In the genomic region with DNA sequence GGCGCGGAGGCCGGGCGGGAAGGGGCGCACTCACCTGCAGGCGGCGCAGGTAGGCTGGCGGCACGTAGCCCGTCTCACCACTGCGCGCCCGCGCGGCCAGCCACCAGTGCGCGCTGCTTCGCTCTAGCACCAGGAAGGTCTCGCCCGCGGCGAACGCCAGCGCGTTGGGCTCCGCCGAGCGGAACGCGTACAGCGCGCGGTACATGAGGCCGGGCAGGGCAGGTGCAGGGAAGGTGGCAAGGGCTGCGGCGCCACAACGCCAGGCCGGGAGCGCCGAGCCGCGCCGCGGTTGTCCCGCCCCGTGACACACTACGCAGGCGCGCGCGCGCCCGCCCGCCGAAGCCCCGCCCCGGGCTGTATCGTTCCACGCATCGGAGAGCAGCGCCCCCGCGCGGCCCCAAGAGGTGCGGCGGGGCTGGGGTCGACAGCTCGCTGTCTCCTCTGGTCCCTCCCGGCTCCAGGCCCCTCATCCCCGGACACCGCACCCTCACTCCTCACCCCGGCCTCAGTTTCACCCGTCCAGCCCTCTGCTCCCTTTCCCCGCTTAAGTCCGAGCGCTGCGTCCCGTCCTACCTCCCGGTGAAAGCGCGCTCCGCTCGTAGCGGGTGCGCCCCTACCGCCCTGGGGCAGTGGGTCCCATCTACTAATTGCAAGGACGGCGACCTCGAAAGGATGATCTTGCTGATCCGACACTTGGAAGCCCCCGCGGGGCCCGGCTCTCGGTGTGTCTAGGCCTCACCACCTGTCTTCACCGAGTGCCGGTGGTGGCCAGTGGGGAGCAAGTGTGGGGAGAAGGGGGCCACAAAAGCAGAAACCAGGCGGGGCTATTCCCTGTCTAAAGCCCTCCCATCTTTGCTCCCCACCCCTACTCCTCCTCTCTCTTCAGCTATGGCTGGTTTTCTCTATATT, we compare ENCODE assay signal across 8 cellular contexts. TPM values are rescaled to one million over a fixed set of nuclear protein-coding genes. Genes with fewer than 3 reads are reported as not detected.
DNase-seq lines count a peak whose midpoint lies in the region; ATAC-seq and TF ChIP-seq lines count a peak whose summit lies in the region.

A gene (minus strand): TSS at position 313 of the 909 bp plus-strand sequence. CDS start 108 bp downstream, at position 205.

- no peaks in the 10 kb centered on the region for H3K9me3 Mint-ChIP-seq in activated T-helper 2 cell treated with anti-CD3 and anti-CD28 coated beads, Interferon-gamma antibody, Interleukin-2, Interleukin-4, amounts not matched to agents 10 μg/mL and 5 μg/mL and 100 μg/mL, durations not matched to agents 14 hours and 24 hours and 36 hours
- H3K9me3 Mint-ChIP-seq in nephron = no peaks in the 10 kb centered on the region
- no peaks in the 10 kb centered on the region for H3K9me3 Mint-ChIP-seq in stimulated activated naive CD8-positive, alpha-beta T cell treated with anti-CD3 and anti-CD28 coated beads, Interleukin-15, amount 100 ng/mL, for 72 hours

- TF ChIP-seq CTCF in fibroblast of pulmonary artery (IDR thresholded peaks at IDR 0.05; ENCODE audit: low read length, missing control alignments) = peak; percentile 55
- peak; percentile 80 to 90 (median 87) for TF ChIP-seq CTCF in nephron (IDR thresholded peaks at IDR 0.05; ENCODE audit: unreplicated experiment in 3 of 3)

- peaks cover 40% of the 10 kb centered on the region for H3K36me3 Mint-ChIP-seq in activated T-helper 2 cell treated with anti-CD3 and anti-CD28 coated beads, Interferon-gamma antibody, Interleukin-2, Interleukin-4, amounts not matched to agents 10 μg/mL and 5 μg/mL and 100 μg/mL, durations not matched to agents 14 hours and 24 hours and 36 hours (ENCODE audit: low read depth)
- peaks cover 22% of the 10 kb centered on the region for H3K36me3 Mint-ChIP-seq in nephron (ENCODE audit: low read depth)

- H3K4me1 Mint-ChIP-seq in activated T-helper 2 cell treated with anti-CD3 and anti-CD28 coated beads, Interferon-gamma antibody, Interleukin-2, Interleukin-4, amounts not matched to agents 10 μg/mL and 5 μg/mL and 100 μg/mL, durations not matched to agents 14 hours and 24 hours and 36 hours (ENCODE audit: low read depth) = peaks cover 15% of the 10 kb centered on the region
- H3K4me1 Mint-ChIP-seq in nephron = peaks cover 39% of the 10 kb centered on the region
- H3K4me1 Mint-ChIP-seq in stimulated activated naive CD8-positive, alpha-beta T cell treated with anti-CD3 and anti-CD28 coated beads, Interleukin-15, amount 100 ng/mL, for 72 hours = peaks cover 32% of the 10 kb centered on the region

- H3K4me3 Mint-ChIP-seq in activated T-helper 2 cell treated with anti-CD3 and anti-CD28 coated beads, Interferon-gamma antibody, Interleukin-2, Interleukin-4, amounts not matched to agents 10 μg/mL and 5 μg/mL and 100 μg/mL, durations not matched to agents 14 hours and 24 hours and 36 hours (ENCODE audit: low read depth) = peak within 1 kb of the TSS; percentile 95
- H3K4me3 Mint-ChIP-seq in nephron = peak within 1 kb of the TSS; percentile 86 to 95 (median 91)
- peak within 1 kb of the TSS; percentile 87 to 90 for H3K4me3 Mint-ChIP-seq in stimulated activated naive CD8-positive, alpha-beta T cell treated with anti-CD3 and anti-CD28 coated beads, Interleukin-15, amount 100 ng/mL, for 72 hours

- peak within 1 kb of the TSS; percentile 89 for H3K27ac Mint-ChIP-seq in activated T-helper 2 cell treated with anti-CD3 and anti-CD28 coated beads, Interferon-gamma antibody, Interleukin-2, Interleukin-4, amounts not matched to agents 10 μg/mL and 5 μg/mL and 100 μg/mL, durations not matched to agents 14 hours and 24 hours and 36 hours
- H3K27ac Mint-ChIP-seq in nephron = peak within 1 kb of the TSS; percentile 26 to 54 (median 39)
- H3K27ac Mint-ChIP-seq in stimulated activated naive CD8-positive, alpha-beta T cell treated with anti-CD3 and anti-CD28 coated beads, Interleukin-15, amount 100 ng/mL, for 72 hours = peak within 1 kb of the TSS; percentile 70 to 93

- TF ChIP-seq POLR2A in Raji (IDR thresholded peaks at IDR 0.05; ENCODE audit: insufficient read depth, low read depth, low read length) = peak; percentile 99

- intact Hi-C loops in activated T-helper 2 cell treated with anti-CD3 and anti-CD28 coated beads, Interferon-gamma antibody, Interleukin-2, Interleukin-4, amounts not matched to agents 10 μg/mL and 5 μg/mL and 100 μg/mL, durations not matched to agents 14 hours and 24 hours and 36 hours (cut with micrococcal nuclease) = loop anchor here (2.0 kb wide), 2 partner anchors 21 to 31 kb away; a partner anchor contains a TSS

- DNase-seq in Daoy (ENCODE audit: low read depth) = peak; percentile 87
- peak; percentile 87 for DNase-seq in KBM-7
- DNase-seq in activated T-helper 2 cell treated with anti-CD3 and anti-CD28 coated beads, Interferon-gamma antibody, Interleukin-2, Interleukin-4, amounts not matched to agents 10 μg/mL and 5 μg/mL and 100 μg/mL, durations not matched to agents 14 hours and 24 hours and 36 hours (ENCODE audit: low spot score) = peak; percentile 84
- peak; percentile 79 for DNase-seq in fibroblast of pulmonary artery (ENCODE audit: low read depth)
- DNase-seq in stimulated activated naive CD8-positive, alpha-beta T cell treated with anti-CD3 and anti-CD28 coated beads, Interleukin-15, amount 100 ng/mL, for 72 hours = peak; percentile 85 to 93

- H3K27me3 Mint-ChIP-seq in activated T-helper 2 cell treated with anti-CD3 and anti-CD28 coated beads, Interferon-gamma antibody, Interleukin-2, Interleukin-4, amounts not matched to agents 10 μg/mL and 5 μg/mL and 100 μg/mL, durations not matched to agents 14 hours and 24 hours and 36 hours (ENCODE audit: low read depth) = no peaks in the 10 kb centered on the region
- H3K27me3 Mint-ChIP-seq in nephron (ENCODE audit: low read depth) = no peaks in the 10 kb centered on the region
- H3K27me3 Mint-ChIP-seq in stimulated activated naive CD8-positive, alpha-beta T cell treated with anti-CD3 and anti-CD28 coated beads, Interleukin-15, amount 100 ng/mL, for 72 hours = no peaks in the 10 kb centered on the region

- ATAC-seq in GM21619 (IDR thresholded peaks at IDR 0.05; ENCODE audit: unreplicated experiment) = peak; percentile 71
- peak; percentile 89 for ATAC-seq in stimulated activated naive CD8-positive, alpha-beta T cell treated with anti-CD3 and anti-CD28 coated beads, Interleukin-15, amount 100 ng/mL, for 72 hours

- in situ Hi-C loops in KBM-7 (cut with MboI; ENCODE audit: low pct_unique_long_range_greater_than_20kb, low sequenced_read_pairs) = no loop called here

- peak within 1 kb of the TSS; percentile 72 for H3K4me3 ChIP-seq in fibroblast of pulmonary artery (replicated peaks; ENCODE audit: low read depth, low read length)

RNA-seq across cellular contexts. Expression of the gene that starts here (rescaled TPM):
- 9.5 and 11.2 TPM in 2 replicates for total RNA-seq in Daoy (2014; rRNA removed; shearing (Covaris generic))
- total RNA-seq in activated T-helper 2 cell treated with anti-CD3 and anti-CD28 coated beads, Interferon-gamma antibody, Interleukin-2, Interleukin-4, amounts not matched to agents 10 μg/mL and 5 μg/mL and 100 μg/mL, durations not matched to agents 14 hours and 24 hours and 36 hours = 49.8 and 51.4 TPM in 2 replicates

Comparison
In these comparisons a context has a peak if more than half of its experiments do, and no peak if none do; other contexts are left out.
1. Peak in every context shown above with its lines: DNase-seq, ATAC-seq and H3K4me3 ChIP-seq.
2. H3K27ac Mint-ChIP-seq: peak in every context shown above with its lines; median percentile 89 in activated T-helper 2 cell treated with anti-CD3 and anti-CD28 coated beads, Interferon-gamma antibody, Interleukin-2, Interleukin-4, amounts not matched to agents 10 μg/mL and 5 μg/mL and 100 μg/mL, durations not matched to agents 14 hours and 24 hours and 36 hours; 82 in stimulated activated naive CD8-positive, alpha-beta T cell treated with anti-CD3 and anti-CD28 coated beads, Interleukin-15, amount 100 ng/mL, for 72 hours; 39 in nephron.